In genomic region chr7:91596287-91596686, GRCh38 we compare ENCODE assay signal across 28 cellular contexts.
DNase-seq lines count a peak whose midpoint lies in the region; ATAC-seq and TF ChIP-seq lines count a peak whose summit lies in the region.
"Had no signal": no experiment of that assay in that cellular context is flagged by ENCODE, and none has a peak within 500 bp of the region (broad histone marks: within the 10 kb centered on the region; RNA-seq: fewer than 3 reads in every experiment).

No MANE protein-coding gene starts in this region.

- no peaks in the 10 kb centered on the region for H3K27me3 Mint-ChIP-seq in natural killer cell treated with Interleukin-12 subunit alpha and Interleukin-12 subunit beta and Interleukin-15 and Interleukin-18, amount 100 ng/mL, for 72 hours
- H3K27me3 Mint-ChIP-seq: activated CD4-positive, alpha-beta memory T cell treated with anti-CD3 and anti-CD28 coated beads, Interleukin-2, amount 10 ng/mL, durations not matched to agents 7 days and 5 days; activated T-helper 17 cell treated with anti-CD3 and anti-CD28 coated beads, Interleukin-2, amount 50 U/mL, for 72 hours had no signal

- peaks cover 21% of the 10 kb centered on the region for H3K9me3 Mint-ChIP-seq in natural killer cell treated with Interleukin-12 subunit alpha and Interleukin-12 subunit beta and Interleukin-15 and Interleukin-18, amount 100 ng/mL, for 72 hours

- no peak for ATAC-seq in natural killer cell treated with Interleukin-12 subunit alpha and Interleukin-12 subunit beta and Interleukin-15 and Interleukin-18, amount 100 ng/mL, for 72 hours
- ATAC-seq: activated CD4-positive, CD25-positive, alpha-beta regulatory T cell treated with anti-CD3 and anti-CD28 coated beads, Interleukin-2, amount 50 U/mL, for 24 hours; activated T-helper 17 cell treated with anti-CD3 and anti-CD28 coated beads, Interleukin-2, amount 50 U/mL, for 72 hours; HepG2; right lobe of liver had no signal

- H3K9ac ChIP-seq in BLaER1 = no peak overlapping the region
- H3K9ac ChIP-seq: neural progenitor cell, parathyroid adenoma had no signal

- H4K20me1 ChIP-seq in BLaER1 = no peaks in the 10 kb centered on the region

- no peaks in the 10 kb centered on the region for H3K9me3 ChIP-seq in BLaER1
- H3K9me3 ChIP-seq: colonic mucosa, right lobe of liver had no signal

- peaks cover 16% of the 10 kb centered on the region for H3K4me1 ChIP-seq in BLaER1
- H3K4me1 ChIP-seq: colonic mucosa, neural progenitor cell, parathyroid adenoma, right lobe of liver, SJCRH30 had no signal

- no peak for TF ChIP-seq CTCF in HFF-Myc (IDR thresholded peaks at IDR 0.05; ENCODE audit: low read depth, low read length, missing control alignments)

- H3K27ac Mint-ChIP-seq in natural killer cell treated with Interleukin-12 subunit alpha and Interleukin-12 subunit beta and Interleukin-15 and Interleukin-18, amount 100 ng/mL, for 72 hours = no peak overlapping the region
- H3K27ac Mint-ChIP-seq: activated CD4-positive, alpha-beta memory T cell treated with anti-CD3 and anti-CD28 coated beads, Interleukin-2, amount 10 ng/mL, durations not matched to agents 7 days and 5 days; activated T-helper 17 cell treated with anti-CD3 and anti-CD28 coated beads, Interleukin-2, amount 50 U/mL, for 72 hours; neural progenitor cell had no signal

- H3K4me2 ChIP-seq in BLaER1 = peak overlapping the region; percentile 33
- H3K4me2 ChIP-seq: neural progenitor cell had no signal

- no peak overlapping the region for H3K27ac ChIP-seq in BLaER1
- H3K27ac ChIP-seq in caudate nucleus (ENCODE audit: low read depth, low read length) = peak overlapping the region; percentile 16
- H3K27ac ChIP-seq: colonic mucosa, HL-60, neural progenitor cell, parathyroid adenoma, right lobe of liver, SJCRH30 had no signal

- peak; percentile 36 for DNase-seq in HFF-Myc (ENCODE audit: extremely low read depth, low read depth)
- peak; percentile 57 to 83 for DNase-seq in NOMO-1 (lab: John Stamatoyannopoulos, UW; ENCODE audit: unreplicated experiment in 2 of 2)
- DNase-seq in caudate nucleus (lab: John Stamatoyannopoulos, UW) = peak in 1 of 61 donors; percentile 40
- DNase-seq in SIG-M5 (lab: John Stamatoyannopoulos, UW) = no peak
- no peak for DNase-seq in natural killer cell treated with Interleukin-12 subunit alpha and Interleukin-12 subunit beta and Interleukin-15 and Interleukin-18, amount 100 ng/mL, for 72 hours (ENCODE audit: low spot score)
- no peak for DNase-seq in AG20443 (ENCODE audit: low spot score)
- DNase-seq in SKM-1 (lab: John Stamatoyannopoulos, UW; ENCODE audit: unreplicated experiment) = no peak
- DNase-seq: ACHN; activated CD4-positive, alpha-beta memory T cell treated with anti-CD3 and anti-CD28 coated beads, Interleukin-2, amount 10 ng/mL, durations not matched to agents 7 days and 5 days; activated CD8-positive, alpha-beta memory T cell treated with anti-CD3 and anti-CD28 coated beads, Interleukin-2, amount 50 U/mL, for 48 hours; activated naive CD4-positive, alpha-beta T cell treated with anti-CD3 and anti-CD28 coated beads, Interleukin-2, amount 50 U/mL, for 16 hours; amniotic stem cell; colonic mucosa; effector memory CD4-positive, alpha-beta T cell; NCI-H187; NCI-H345; right lobe of liver; SJCRH30; stimulated activated CD4-positive, alpha-beta T cell treated with anti-CD3 and anti-CD28 coated beads, Interleukin-4, amount 100 ng/mL, for 1 hour; trophoblast cell had no signal

- no peaks in the 10 kb centered on the region for H3K27me3 ChIP-seq in BLaER1
- H3K27me3 ChIP-seq: colonic mucosa, neural progenitor cell, right lobe of liver, SJCRH30 had no signal

- no peaks in the 10 kb centered on the region for H3K36me3 ChIP-seq in BLaER1
- H3K36me3 ChIP-seq: colonic mucosa, neural progenitor cell, right lobe of liver, SJCRH30 had no signal

- H3K4me3 Mint-ChIP-seq in natural killer cell treated with Interleukin-12 subunit alpha and Interleukin-12 subunit beta and Interleukin-15 and Interleukin-18, amount 100 ng/mL, for 72 hours = no peak overlapping the region
- H3K4me3 Mint-ChIP-seq: activated CD4-positive, alpha-beta memory T cell treated with anti-CD3 and anti-CD28 coated beads, Interleukin-2, amount 10 ng/mL, durations not matched to agents 7 days and 5 days; activated T-helper 17 cell treated with anti-CD3 and anti-CD28 coated beads, Interleukin-2, amount 50 U/mL, for 72 hours; neural progenitor cell had no signal

- no peaks in the 10 kb centered on the region for H3K4me1 Mint-ChIP-seq in natural killer cell treated with Interleukin-12 subunit alpha and Interleukin-12 subunit beta and Interleukin-15 and Interleukin-18, amount 100 ng/mL, for 72 hours (ENCODE audit: low read depth in 2 of 2)
- H3K4me1 Mint-ChIP-seq: activated CD4-positive, alpha-beta memory T cell treated with anti-CD3 and anti-CD28 coated beads, Interleukin-2, amount 10 ng/mL, durations not matched to agents 7 days and 5 days; activated T-helper 17 cell treated with anti-CD3 and anti-CD28 coated beads, Interleukin-2, amount 50 U/mL, for 72 hours had no signal

- peaks cover 11% of the 10 kb centered on the region for H3K36me3 Mint-ChIP-seq in natural killer cell treated with Interleukin-12 subunit alpha and Interleukin-12 subunit beta and Interleukin-15 and Interleukin-18, amount 100 ng/mL, for 72 hours

- no peak overlapping the region for H3K4me3 ChIP-seq in BLaER1
- no peak overlapping the region for H3K4me3 ChIP-seq in HFF-Myc (replicated peaks; ENCODE audit: low read depth, low read length)
- H3K4me3 ChIP-seq: colonic mucosa, GM12878, neural progenitor cell, right lobe of liver, SJCRH30 had no signal

Comparison
In these comparisons a context has a peak if more than half of its experiments do, and no peak if none do; other contexts are left out.
1. DNase-seq: peak in HFF-Myc (single experiment) and NOMO-1 (2 of 2); none in SIG-M5 (single experiment), natural killer cell treated with Interleukin-12 subunit alpha and Interleukin-12 subunit beta and Interleukin-15 and Interleukin-18, amount 100 ng/mL, for 72 hours (single experiment), AG20443 (single experiment) and SKM-1 (single experiment).